13 cellular contexts compared by ENCODE assay signal in genomic region chr5:132003170-132003744, GRCh38. TPM values are rescaled to one million over a fixed set of nuclear protein-coding genes. Genes with fewer than 3 reads are reported as not detected.
A peak's percentile ranks its signal among the peaks of the same experiment; 100 is the strongest.
DNase-seq lines count a peak whose midpoint lies in the region; ATAC-seq, FAIRE-seq and TF ChIP-seq lines count a peak whose summit lies in the region.
"Had no signal": no experiment of that assay in that cellular context is flagged by ENCODE, and none has a peak within 500 bp of the region (broad histone marks: within the 10 kb centered on the region; RNA-seq: fewer than 3 reads in every experiment).

No MANE protein-coding gene starts in this region.

- H2AK5ac ChIP-seq in neuronal stem cell (ENCODE audit: low read depth, low read length), result no peak overlapping the region

- intact Hi-C loops in left cardiac atrium (cut with DNase I), result loop anchor here in 1 of 2 donors (10.0 kb wide), 1 partner anchor 188 kb away; no protein-coding TSS in a partner anchor

- POLR2A ChIA-PET in BJ (lab: Charles Lee), result no interaction called here

- no peak overlapping the region for H3K4me3 Mint-ChIP-seq in activated naive CD8-positive, alpha-beta T cell treated with anti-CD3 and anti-CD28 coated beads for 36 hours
- H3K4me3 Mint-ChIP-seq: stimulated activated memory B cell treated with anti-CD40 and anti-IgM and Interleukin-4, amounts not matched to agents 10 μg/mL and 1 μg/mL and 100 μg/mL, for 72 hours; T-helper 1 cell treated with Interleukin-12 subunit alpha and Interleukin-12 subunit beta and Interleukin-4 antibody, amounts not matched to agents 30 μg/mL and 1 μg/mL, for 36 hours had no signal

- CTCF ChIA-PET in BJ (lab: Yijun Ruan, JAX), result interaction anchor here (0.8 to 2.0 kb wide), 2 partner anchors 8 to 414 kb away, joined by 3 to 8 read pairs; partner anchors contain the start of gene ACSL6

- no peaks in the 10 kb centered on the region for H3K36me3 ChIP-seq in BJ (ENCODE audit: control insufficient read depth, insufficient read depth, low read length)
- H3K36me3 ChIP-seq in neuronal stem cell (replicated peaks in 1 of 2; ENCODE audit: control insufficient read depth in 2 of 2, insufficient read depth in 2 of 2, low read length in 2 of 2), result no peaks in the 10 kb centered on the region
- no peaks in the 10 kb centered on the region for H3K36me3 ChIP-seq in small intestine (ENCODE audit: control insufficient read depth in 2 of 2, insufficient read depth in 2 of 2, low read length in 2 of 2)

- 0 out of 2 replicates have a peak, but pooled peaks have one; percentile 7 for TF ChIP-seq CTCF in BJ (IDR thresholded peaks at IDR 0.05; ENCODE audit: insufficient read depth, low read depth, low read length)

- WGBS in neuronal stem cell (ENCODE audit: extremely low coverage in 2 of 2, insufficient read length in 2 of 2, insufficient replicate concordance in 1 of 2), 2 donors, result no CpG with 5 or more reads among the region's 12 CpGs
- WGBS in small intestine, 3 donors, result 67 to 93% (median 84%) methylated on average over 12 of the region's 12 CpGs

- no peak overlapping the region for H3K18ac ChIP-seq in neuronal stem cell (ENCODE audit: low read length)

- H3K4me1 Mint-ChIP-seq in activated naive CD8-positive, alpha-beta T cell treated with anti-CD3 and anti-CD28 coated beads for 36 hours, result peaks cover 42% of the 10 kb centered on the region

- H2BK5ac ChIP-seq in neuronal stem cell (ENCODE audit: low read length), result no peak overlapping the region

- H2BK12ac ChIP-seq in neuronal stem cell (ENCODE audit: low read length), result no peak overlapping the region

- no peak overlapping the region for H2BK15ac ChIP-seq in neuronal stem cell (ENCODE audit: low read length)

- H3K27ac ChIP-seq in neuronal stem cell (replicated peaks; ENCODE audit: low read length) (no peak overlapping the region), small intestine (ENCODE audit: low read depth in 1 of 2, low read length in 1 of 2) (no peak overlapping the region)

- H2AFZ ChIP-seq in neuronal stem cell (ENCODE audit: low read length), result peak overlapping the region; percentile 76

- no peak overlapping the region for H2BK120ac ChIP-seq in neuronal stem cell (ENCODE audit: low read depth, low read length)

- no peaks in the 10 kb centered on the region for H3K9me3 Mint-ChIP-seq in activated naive CD8-positive, alpha-beta T cell treated with anti-CD3 and anti-CD28 coated beads for 36 hours
- H3K9me3 Mint-ChIP-seq: stimulated activated memory B cell treated with anti-CD40 and anti-IgM and Interleukin-4, amounts not matched to agents 10 μg/mL and 1 μg/mL and 100 μg/mL, for 72 hours; T-helper 1 cell treated with Interleukin-12 subunit alpha and Interleukin-12 subunit beta and Interleukin-4 antibody, amounts not matched to agents 30 μg/mL and 1 μg/mL, for 36 hours had no signal

- peak overlapping the region; percentile 28 for H3K4me2 ChIP-seq in neuronal stem cell (ENCODE audit: insufficient read depth, low read length, poor library complexity, severe bottlenecking)

- no peak for FAIRE-seq in small intestine (lab: Jason Lieb, UNC)

- no peak overlapping the region for H3K4ac ChIP-seq in neuronal stem cell (ENCODE audit: low read length)

- H3K36me3 Mint-ChIP-seq in activated naive CD8-positive, alpha-beta T cell treated with anti-CD3 and anti-CD28 coated beads for 36 hours, result no peaks in the 10 kb centered on the region
- H3K36me3 Mint-ChIP-seq: stimulated activated memory B cell treated with anti-CD40 and anti-IgM and Interleukin-4, amounts not matched to agents 10 μg/mL and 1 μg/mL and 100 μg/mL, for 72 hours had no signal

- peaks cover under 1% of the 10 kb centered on the region for H3K27me3 Mint-ChIP-seq in activated naive CD8-positive, alpha-beta T cell treated with anti-CD3 and anti-CD28 coated beads for 36 hours

- H3K9me3 ChIP-seq in neuronal stem cell (replicated peaks in 1 of 2; ENCODE audit: control insufficient read depth in 2 of 2, insufficient read depth in 1 of 2, low read depth in 1 of 2, low read length in 2 of 2) (no peaks in the 10 kb centered on the region), small intestine (ENCODE audit: control insufficient read depth, low read depth) (no peaks in the 10 kb centered on the region)

- H4K91ac ChIP-seq in neuronal stem cell (ENCODE audit: low read depth, low read length, poor library complexity), result no peak overlapping the region

- no peak overlapping the region for H3K4me3 ChIP-seq in BJ (ENCODE audit: low read depth, low read length)
- no peak overlapping the region for H3K4me3 ChIP-seq in neuronal stem cell (ENCODE audit: low read length in 2 of 2)
- no peak overlapping the region for H3K4me3 ChIP-seq in small intestine (ENCODE audit: low read depth in 1 of 2, low read length in 2 of 2)

- ATAC-seq in left cardiac atrium, result peak; percentile 35
- no peak for ATAC-seq in GM19463 (IDR thresholded peaks at IDR 0.05; ENCODE audit: unreplicated experiment)
- ATAC-seq: stimulated activated memory B cell treated with anti-CD40 and anti-IgM and Interleukin-4, amounts not matched to agents 10 μg/mL and 1 μg/mL and 100 μg/mL, for 72 hours had no signal

- peaks cover 13 to 22% of the 10 kb centered on the region in 2 donors for H3K4me1 ChIP-seq in neuronal stem cell (ENCODE audit: control insufficient read depth in 2 of 2, insufficient read depth in 1 of 2, low read depth in 1 of 2, low read length in 2 of 2)
- H3K4me1 ChIP-seq in small intestine (ENCODE audit: control insufficient read depth in 2 of 2, insufficient read depth in 1 of 2, low read depth in 1 of 2, low read length in 1 of 2), result peaks cover 0 to 11% of the 10 kb centered on the region in 2 donors

- H3K27me3 ChIP-seq in BJ (ENCODE audit: control insufficient read depth, insufficient read depth, low read length) (no peaks in the 10 kb centered on the region), neuronal stem cell (ENCODE audit: control insufficient read depth in 3 of 3, insufficient read depth in 3 of 3, low read depth in 1 of 3, low read length in 3 of 3) (no peaks in the 10 kb centered on the region), small intestine (ENCODE audit: control insufficient read depth in 2 of 2, insufficient read depth in 2 of 2, low read length in 2 of 2) (no peaks in the 10 kb centered on the region)

- no peaks in the 10 kb centered on the region for H3K79me1 ChIP-seq in neuronal stem cell (ENCODE audit: low read depth, low read length)

- no peak overlapping the region for H4K8ac ChIP-seq in neuronal stem cell (ENCODE audit: low read depth, low read length)

- no peak overlapping the region for H3K9ac ChIP-seq in neuronal stem cell (ENCODE audit: low read depth, low read length, poor library complexity)

- no peak overlapping the region for H3K14ac ChIP-seq in neuronal stem cell (ENCODE audit: low read length)

- no peak for DNase-seq in BJ (ENCODE audit: low read depth)
- peak; percentile 21 to 98 (median 92) for DNase-seq in anterior cingulate cortex (lab: John Stamatoyannopoulos, UW)
- DNase-seq in left cardiac atrium, result peak; percentile 35
- peak; percentile 56 for DNase-seq in neuronal stem cell (ENCODE audit: low spot score)
- no peak for DNase-seq in activated naive CD8-positive, alpha-beta T cell treated with anti-CD3 and anti-CD28 coated beads for 36 hours
- DNase-seq in activated CD4-positive, alpha-beta T cell treated with anti-CD3 and anti-CD28 coated beads, Interleukin-2, amount 50 U/mL, for 1 hour, result no peak
- DNase-seq in small intestine, result no peak
- DNase-seq: dermis blood vessel endothelial cell, NCI-H510A had no signal

- H3K23ac ChIP-seq in neuronal stem cell (ENCODE audit: low read depth, low read length, poor library complexity), result no peak overlapping the region

- no peak overlapping the region for H3K27ac Mint-ChIP-seq in activated naive CD8-positive, alpha-beta T cell treated with anti-CD3 and anti-CD28 coated beads for 36 hours
- H3K27ac Mint-ChIP-seq: stimulated activated memory B cell treated with anti-CD40 and anti-IgM and Interleukin-4, amounts not matched to agents 10 μg/mL and 1 μg/mL and 100 μg/mL, for 72 hours; T-helper 1 cell treated with Interleukin-12 subunit alpha and Interleukin-12 subunit beta and Interleukin-4 antibody, amounts not matched to agents 30 μg/mL and 1 μg/mL, for 36 hours had no signal

RNA-seq across cellular contexts. Expression of gene ACSL6, which starts 8.2 kb away (rescaled TPM):
- not detected in 2 replicates for polyA plus RNA-seq in BJ (2011; rRNA removed)
- polyA minus RNA-seq in BJ (2011; rRNA and poly(A)+ RNA removed), result not detected in 2 replicates
- 1 to 10 TPM; 1.6 to 4.4 TPM for total RNA-seq in left cardiac atrium
- polyA plus RNA-seq in neuronal stem cell (2013, experiment 1 of 2), result 0.04 TPM
- 0.07 TPM for polyA plus RNA-seq in neuronal stem cell (2013, experiment 2 of 2)
- total RNA-seq in activated naive CD8-positive, alpha-beta T cell treated with anti-CD3 and anti-CD28 coated beads for 36 hours, result 1 to 10 TPM; 4.6 to 5.8 TPM
- polyA plus RNA-seq in small intestine, result 1 to 10 TPM in 2 of 3 donors, under 1 TPM in 1; 0.89 to 4.9 (median 3.5) TPM

RNA-seq across cellular contexts. Expression of gene IL3, which starts 57.2 kb away (rescaled TPM):
- not detected in 2 replicates for polyA plus RNA-seq in BJ (2011; rRNA removed)
- polyA minus RNA-seq in BJ (2011; rRNA and poly(A)+ RNA removed), result not detected in 2 replicates
- not detected for total RNA-seq in left cardiac atrium
- not detected for polyA plus RNA-seq in neuronal stem cell (2013, experiment 1 of 2)
- not detected for polyA plus RNA-seq in neuronal stem cell (2013, experiment 2 of 2)
- under 1 TPM; 0.20 to 0.49 TPM for total RNA-seq in activated naive CD8-positive, alpha-beta T cell treated with anti-CD3 and anti-CD28 coated beads for 36 hours
- not detected for polyA plus RNA-seq in small intestine
- total RNA-seq: dermis blood vessel endothelial cell, liver had no signal
- polyA plus RNA-seq: liver had no signal

RNA-seq across cellular contexts. Expression of gene MEIKIN, which starts 57.8 kb away (rescaled TPM):
- polyA plus RNA-seq in BJ (2011; rRNA removed) (not detected in 2 replicates), small intestine (1 to 10 TPM in 1 of 3 donors, not detected in 2; 3.8 TPM)
- not detected in 2 replicates for polyA minus RNA-seq in BJ (2011; rRNA and poly(A)+ RNA removed)
- total RNA-seq in left cardiac atrium, result not detected
- not detected for polyA plus RNA-seq in neuronal stem cell (2013, experiment 1 of 2)
- not detected for polyA plus RNA-seq in neuronal stem cell (2013, experiment 2 of 2)
- not detected for total RNA-seq in activated naive CD8-positive, alpha-beta T cell treated with anti-CD3 and anti-CD28 coated beads for 36 hours
- total RNA-seq: dermis blood vessel endothelial cell had no signal
- polyA plus RNA-seq: liver had no signal

Comparison
In these comparisons a context has a peak if more than half of its experiments do, and no peak if none do; other contexts are left out.
1. DNase-seq: peak in anterior cingulate cortex (58 of 58), left cardiac atrium (single experiment) and neuronal stem cell (single experiment); none in BJ (single experiment), activated naive CD8-positive, alpha-beta T cell treated with anti-CD3 and anti-CD28 coated beads for 36 hours (single experiment), activated CD4-positive, alpha-beta T cell treated with anti-CD3 and anti-CD28 coated beads, Interleukin-2, amount 50 U/mL, for 1 hour (single experiment) and small intestine (single experiment).